ENCODE assay signal across 2 cellular contexts in the genomic region with DNA sequence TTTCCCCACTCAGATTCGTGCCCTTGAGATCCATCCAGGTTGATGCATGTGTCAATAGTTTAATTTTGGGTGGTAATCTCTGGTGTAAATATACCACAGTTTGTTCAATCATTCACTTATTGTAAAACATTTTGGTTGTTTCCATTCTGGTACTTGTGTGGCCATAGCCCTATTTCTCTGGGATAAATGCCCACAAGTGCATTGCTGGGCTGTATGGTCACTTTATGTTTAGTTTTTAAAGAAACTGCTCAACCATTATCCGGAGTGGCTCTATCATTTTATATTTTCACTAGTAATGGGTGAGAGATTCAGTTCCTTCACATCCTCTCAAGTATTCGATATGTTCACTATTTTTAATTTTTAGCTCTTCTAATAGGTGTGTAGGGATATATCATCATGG.
TF ChIP-seq lines count a peak whose summit lies in the region.

No MANE protein-coding gene starts in this region.

TF ChIP-seq in IMR-90, 13 proteins besides CTCF, POLR2A, EP300 and RAD21:
- TF ChIP-seq, protein P1, sequence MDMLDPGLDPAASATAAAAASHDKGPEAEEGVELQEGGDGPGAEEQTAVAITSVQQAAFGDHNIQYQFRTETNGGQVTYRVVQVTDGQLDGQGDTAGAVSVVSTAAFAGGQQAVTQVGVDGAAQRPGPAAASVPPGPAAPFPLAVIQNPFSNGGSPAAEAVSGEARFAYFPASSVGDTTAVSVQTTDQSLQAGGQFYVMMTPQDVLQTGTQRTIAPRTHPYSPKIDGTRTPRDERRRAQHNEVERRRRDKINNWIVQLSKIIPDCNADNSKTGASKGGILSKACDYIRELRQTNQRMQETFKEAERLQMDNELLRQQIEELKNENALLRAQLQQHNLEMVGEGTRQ (IDR thresholded peaks at IDR 0.05; ENCODE audit: low read depth, low read length), result no peak
- TF ChIP-seq MXI1 (IDR thresholded peaks at IDR 0.05; ENCODE audit: borderline replicate concordance, low read depth, low read length) (no peak), MAFK (IDR thresholded peaks at IDR 0.05; ENCODE audit: low read depth, low read length) (no peak), RFX5 (IDR thresholded peaks at IDR 0.05; ENCODE audit: low read depth, low read length) (no peak)

TF ChIP-seq in HepG2, 621 proteins besides CTCF, POLR2A, EP300 and RAD21 (continued from another document):
- TF ChIP-seq MAFG (CRISPR knock-in tag; IDR thresholded peaks at IDR 0.05), result no peak
- TF ChIP-seq, protein P2, sequence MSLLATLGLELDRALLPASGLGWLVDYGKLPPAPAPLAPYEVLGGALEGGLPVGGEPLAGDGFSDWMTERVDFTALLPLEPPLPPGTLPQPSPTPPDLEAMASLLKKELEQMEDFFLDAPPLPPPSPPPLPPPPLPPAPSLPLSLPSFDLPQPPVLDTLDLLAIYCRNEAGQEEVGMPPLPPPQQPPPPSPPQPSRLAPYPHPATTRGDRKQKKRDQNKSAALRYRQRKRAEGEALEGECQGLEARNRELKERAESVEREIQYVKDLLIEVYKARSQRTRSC (CRISPR knock-in tag; IDR thresholded peaks at IDR 0.05; ENCODE audit: low read depth), result no peak
